13 cellular contexts compared by ENCODE assay signal in the genomic region with DNA sequence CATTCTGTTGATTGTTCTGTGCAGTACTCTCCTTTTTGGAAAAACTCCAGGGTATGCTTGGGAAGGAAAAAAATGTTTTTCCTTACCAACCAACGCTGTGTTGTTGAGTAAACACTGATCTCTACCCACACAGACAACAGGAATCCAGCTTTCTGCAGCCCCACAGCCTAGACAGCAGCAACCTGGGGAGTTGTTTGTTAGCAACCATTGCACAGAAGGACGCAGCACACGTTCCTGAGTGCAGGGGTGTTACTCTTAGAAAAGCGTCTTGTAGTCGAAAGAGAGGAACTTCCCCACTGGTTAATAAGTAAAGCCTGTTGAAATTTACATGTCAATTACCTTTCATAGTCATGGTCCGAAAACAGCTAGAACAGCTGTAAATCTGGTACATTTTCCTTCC. TPM values are rescaled to one million over a fixed set of nuclear protein-coding genes. Genes with fewer than 3 reads are reported as not detected.
DNase-seq lines count a peak whose midpoint lies in the region; ATAC-seq and TF ChIP-seq lines count a peak whose summit lies in the region.
"Had no signal": no experiment of that assay in that cellular context is flagged by ENCODE, and none has a peak within 500 bp of the region (broad histone marks: within the 10 kb centered on the region; RNA-seq: fewer than 3 reads in every experiment).

No MANE protein-coding gene starts in this region.

- no peak overlapping the region for H3K9ac ChIP-seq in mammary epithelial cell (ENCODE audit: insufficient read depth, low read length)

- no TSS peak for BruUV-seq in mammary epithelial cell (replicated peaks; lab: Mats Ljungman, UMichigan)

- H3K27ac ChIP-seq in mammary epithelial cell (ENCODE audit: insufficient read depth, low read depth, low read length) (peak overlapping the region; percentile 22), right cardiac atrium (ENCODE audit: low read length) (no peak overlapping the region)
- H3K27ac ChIP-seq: PC-9, thoracic aorta had no signal

- H3K4me1 ChIP-seq in HAP-1 (peaks cover 10% of the 10 kb centered on the region), mammary epithelial cell (ENCODE audit: insufficient read depth, low read length) (no peaks in the 10 kb centered on the region), right cardiac atrium (ENCODE audit: control insufficient read depth, insufficient read depth, low read length) (peaks cover 3% of the 10 kb centered on the region)

- H3K4me2 ChIP-seq in mammary epithelial cell (ENCODE audit: insufficient read depth, low read depth, low read length): no peak overlapping the region
- H3K4me2 ChIP-seq: PC-9 had no signal

- CTCF ChIA-PET in mammary epithelial cell (lab: Charles Lee; ENCODE audit: low non-redundant PET): no interaction called here

- no peaks in the 10 kb centered on the region for H3K9me3 ChIP-seq in HAP-1
- H3K9me3 ChIP-seq in mammary epithelial cell (replicated peaks; ENCODE audit: insufficient read depth, low read length): no peaks in the 10 kb centered on the region
- no peaks in the 10 kb centered on the region for H3K9me3 ChIP-seq in right cardiac atrium (ENCODE audit: control insufficient read depth, low read length)
- H3K9me3 ChIP-seq: thoracic aorta had no signal

- 55% methylated on average over 6 of the region's 6 CpGs for WGBS in mammary epithelial cell (ENCODE audit: low coverage, missing lambda C conversion rate)
- 35% methylated on average over 6 of the region's 6 CpGs for WGBS in right cardiac atrium

- no peaks in the 10 kb centered on the region for H3K79me2 ChIP-seq in mammary epithelial cell (ENCODE audit: insufficient read depth, low read length)

- in situ Hi-C loops in HAP-1 (cut with MboI; ENCODE audit: low sequenced_read_pairs): loop anchor here (10.0 to 25.0 kb wide), 2 partner anchors 247 to 1200 kb away; no protein-coding TSS in a partner anchor
- in situ Hi-C loops in mammary epithelial cell (cut with MboI; ENCODE audit: low sequenced_read_pairs in 2 of 2): loop anchor here in 1 of 2 donors (10.0 kb wide), 1 partner anchor 963 kb away; no protein-coding TSS in a partner anchor

- H3K36me3 ChIP-seq in HAP-1 (replicated peaks): no peaks in the 10 kb centered on the region
- H3K36me3 ChIP-seq in mammary epithelial cell (ENCODE audit: insufficient read depth, low read length): peaks cover 19% of the 10 kb centered on the region
- H3K36me3 ChIP-seq: thoracic aorta had no signal

- intact Hi-C loops in mammary epithelial cell (cut with micrococcal nuclease) (no loop called here), right cardiac atrium (cut with DNase I) (loop anchor here in 1 of 4 donors (10.0 kb wide), 1 partner anchor 247 kb away; no protein-coding TSS in a partner anchor)

- DNase-seq in HAP-1 (ENCODE audit: low spot score in 2 of 2) (peak; percentile 25 to 33), mammary epithelial cell (no peak), right cardiac atrium (no peak), renal cortical epithelial cell (ENCODE audit: low read depth) (peak; percentile 94), amniotic stem cell (lab: John Stamatoyannopoulos, UW) (no peak)
- DNase-seq: activated T-cell treated with anti-CD3 and anti-CD28 coated beads, Interleukin-2, amount 50 U/mL, for 24 hours; NCI-H1930; nucleus accumbens; PC-9 had no signal

- no peaks in the 10 kb centered on the region for H3K27me3 ChIP-seq in HAP-1 (ENCODE audit: low read depth)
- H3K27me3 ChIP-seq in mammary epithelial cell (ENCODE audit: insufficient read depth, low read length): no peaks in the 10 kb centered on the region
- H3K27me3 ChIP-seq in right cardiac atrium (ENCODE audit: control insufficient read depth, insufficient read depth): no peaks in the 10 kb centered on the region

- ATAC-seq in right cardiac atrium (peak; percentile 38 to 75), GM21423 (IDR thresholded peaks at IDR 0.05; ENCODE audit: unreplicated experiment) (no peak), GM18868 (IDR thresholded peaks at IDR 0.05; ENCODE audit: unreplicated experiment) (no peak), HG02885 (IDR thresholded peaks at IDR 0.05; ENCODE audit: poor library complexity, unreplicated experiment) (no peak)

- no peak for TF ChIP-seq CTCF in mammary epithelial cell (conservative IDR thresholded peaks at IDR 0.05 in 1 of 2, IDR thresholded peaks at IDR 0.05 in 1 of 2; ENCODE audit: extremely low read depth in 1 of 2, insufficient read depth in 1 of 2, low read depth in 1 of 2, low read length in 2 of 2)

- no peak overlapping the region for H2AFZ ChIP-seq in mammary epithelial cell (ENCODE audit: low read depth, low read length)
- H2AFZ ChIP-seq: PC-9 had no signal

- no peaks in the 10 kb centered on the region for H4K20me1 ChIP-seq in mammary epithelial cell (ENCODE audit: insufficient read depth, low read length)

- H3K4me3 ChIP-seq in HAP-1 (no peak overlapping the region), mammary epithelial cell (replicated peaks in 1 of 3; ENCODE audit: insufficient read depth in 1 of 3, low read depth in 2 of 3, low read length in 3 of 3) (no peak overlapping the region), right cardiac atrium (ENCODE audit: low read length) (no peak overlapping the region)
- H3K4me3 ChIP-seq: PC-9, thoracic aorta had no signal

- dilution Hi-C loops in mammary epithelial cell (cut with HindIII; ENCODE audit: low sequenced_read_pairs): no loop called here

RNA-seq across cellular contexts. Expression of a gene that starts 56.6 kb away (rescaled TPM):
- total RNA-seq in mammary epithelial cell (10 to 100 TPM; 41.3 to 42.1 TPM), right cardiac atrium (10 to 100 TPM in 3 of 4 donors, 1 to 10 TPM in 1; 8.8 to 26.5 (median 17.6) TPM), renal cortical epithelial cell (64.8 and 135 TPM in 2 replicates)
- polyA plus RNA-seq in mammary epithelial cell (48.8 TPM), right cardiac atrium (34.6 TPM)
- polyA minus RNA-seq in mammary epithelial cell: 39.4 TPM

Comparison
In these comparisons a context has a peak if more than half of its experiments do, and no peak if none do; other contexts are left out.
1. DNase-seq: peak in HAP-1 (2 of 2) and renal cortical epithelial cell (single experiment); none in mammary epithelial cell (single experiment), right cardiac atrium (0 of 3) and amniotic stem cell (single experiment).
2. ATAC-seq: peak in right cardiac atrium (2 of 2); none in GM21423 (single experiment), GM18868 (single experiment) and HG02885 (single experiment).